ENCODE assay signal across 8 cellular contexts in the genomic region with DNA sequence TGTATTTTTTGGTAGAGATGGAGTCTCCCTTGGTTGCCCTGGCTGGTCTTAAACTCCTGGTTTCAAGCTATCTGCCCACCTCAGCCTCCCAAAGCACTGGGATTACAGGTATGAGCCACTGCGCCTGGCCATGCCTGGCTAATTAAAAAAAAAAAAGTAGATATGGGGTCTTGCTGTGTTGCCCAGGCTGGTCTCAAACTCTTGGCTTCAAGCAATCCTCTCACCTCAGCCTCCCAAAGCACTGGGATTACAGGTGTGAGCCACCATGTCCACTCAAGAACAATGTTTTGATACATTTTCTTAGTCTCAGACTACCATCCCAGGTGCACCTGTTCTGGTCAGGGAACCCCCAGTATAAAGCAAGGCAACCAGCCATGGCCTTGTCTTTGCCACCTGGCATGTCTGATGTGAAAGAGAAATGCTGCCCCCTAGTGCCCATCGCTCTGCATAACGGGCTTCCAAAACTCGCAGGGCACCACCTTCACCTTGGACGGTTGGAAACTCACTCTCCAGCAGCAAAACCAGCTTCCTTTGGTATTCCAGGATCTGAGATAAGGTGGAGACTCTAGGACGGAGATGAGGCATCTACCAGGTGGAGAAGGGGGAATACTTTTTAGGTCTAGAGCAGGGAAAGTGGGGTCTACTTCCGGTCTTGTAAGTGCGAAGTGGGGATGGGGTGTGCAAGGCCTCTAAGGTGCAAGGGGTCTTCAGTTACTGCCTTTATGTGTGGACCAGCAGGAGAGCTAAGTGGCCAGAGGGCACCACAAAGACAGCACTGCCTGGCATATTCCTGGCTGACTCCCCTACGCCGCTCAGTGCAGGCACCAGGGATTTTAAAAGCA. TPM values are rescaled to one million over a fixed set of nuclear protein-coding genes. Genes with fewer than 3 reads are reported as not detected.
A peak's percentile ranks its signal among the peaks of the same experiment; 100 is the strongest.
DNase-seq lines count a peak whose midpoint lies in the region; ATAC-seq and TF ChIP-seq lines count a peak whose summit lies in the region.

No MANE protein-coding gene starts in this region.

- H3K27ac Mint-ChIP-seq in endothelial cell (ENCODE audit: unreplicated experiment), result peak overlapping the region; percentile 30

- no peak overlapping the region for H3K4me3 Mint-ChIP-seq in endothelial cell (ENCODE audit: unreplicated experiment)

- in situ Hi-C loops in ACHN (cut with HindIII; ENCODE audit: low pct_ligation_motif_present, low pct_unique_long_range_greater_than_20kb, low sequenced_read_pairs), result no loop called here

- peak; percentile 88 for TF ChIP-seq CTCF in endothelial cell (IDR thresholded peaks at IDR 0.05; ENCODE audit: unreplicated experiment)

- H3K27me3 Mint-ChIP-seq in endothelial cell (ENCODE audit: unreplicated experiment), result peaks cover 9% of the 10 kb centered on the region

- DNase-seq in ACHN (peak; percentile 64), NCI-H82 treated with DMSO at 0.1 percent for 48 hours (lab: John Stamatoyannopoulos, UW; ENCODE audit: unreplicated experiment) (peak; percentile 17), endothelial cell (ENCODE audit: low spot score) (peak; percentile 82), midbrain (lab: John Stamatoyannopoulos, UW) (peak; percentile 70)
- DNase-seq in activated CD8-positive, alpha-beta memory T cell treated with anti-CD3 and anti-CD28 coated beads for 24 hours, result peak; percentile 89
- DNase-seq in stimulated activated CD8-positive, alpha-beta memory T cell treated with anti-CD3 and anti-CD28 coated beads, Interleukin-7, amount 100 ng/mL, for 1 hour (ENCODE audit: low read depth in 2 of 2), result peak; percentile 26 to 60

- no peaks in the 10 kb centered on the region for H3K36me3 Mint-ChIP-seq in endothelial cell (ENCODE audit: low read depth, unreplicated experiment)

- H3K4me1 Mint-ChIP-seq in endothelial cell (ENCODE audit: unreplicated experiment), result peaks cover 13% of the 10 kb centered on the region

- no peak for TF ChIP-seq POLR2A in GM18505 (IDR thresholded peaks at IDR 0.05; ENCODE audit: borderline replicate concordance, extremely low read depth, insufficient read depth, insufficient read length)

- ATAC-seq in GM18505 (IDR thresholded peaks at IDR 0.05; ENCODE audit: unreplicated experiment) (peak; percentile 70), HG03159 (IDR thresholded peaks at IDR 0.05; ENCODE audit: unreplicated experiment) (peak; percentile 78)

- no peaks in the 10 kb centered on the region for H3K9me3 Mint-ChIP-seq in endothelial cell (ENCODE audit: unreplicated experiment)

RNA-seq across cellular contexts. Expression of a gene that starts 47.7 kb away (rescaled TPM):
- 27.8 TPM for total RNA-seq in endothelial cell (ENCODE audit: unreplicated experiment)

Comparison
In these comparisons a context has a peak if more than half of its experiments do, and no peak if none do; other contexts are left out.
1. Peak in every context shown above with its lines: DNase-seq and ATAC-seq.
2. DNase-seq: peak in every context shown above with its lines; median percentile 89 in activated CD8-positive, alpha-beta memory T cell treated with anti-CD3 and anti-CD28 coated beads for 24 hours; 82 in endothelial cell; 70 in midbrain; 64 in ACHN; 43 in stimulated activated CD8-positive, alpha-beta memory T cell treated with anti-CD3 and anti-CD28 coated beads, Interleukin-7, amount 100 ng/mL, for 1 hour; 17 in NCI-H82 treated with DMSO at 0.1 percent for 48 hours.